8 cellular contexts compared by ENCODE assay signal in the genomic region with DNA sequence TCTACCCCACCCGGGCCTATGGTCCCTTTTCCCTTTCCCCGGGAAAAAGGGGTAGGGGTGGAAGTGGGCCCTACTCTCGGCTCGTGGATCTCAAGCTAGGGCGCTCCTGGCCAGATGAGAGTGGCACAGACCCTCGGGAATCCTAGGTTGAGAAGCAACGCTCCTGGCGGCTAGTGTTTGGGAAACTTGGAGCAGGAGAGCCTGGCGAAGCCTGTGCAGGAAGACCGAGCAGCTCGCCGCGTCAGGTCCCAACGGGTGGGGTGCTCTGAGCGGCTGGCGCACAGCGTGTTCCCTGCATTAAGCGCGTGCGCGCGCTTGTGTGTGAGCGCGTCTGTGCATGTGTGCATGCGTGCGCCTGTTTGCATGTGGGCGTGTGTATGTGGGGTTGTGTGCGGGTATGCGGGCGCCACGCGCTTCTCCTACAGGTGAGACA. TPM values are rescaled to one million over a fixed set of nuclear protein-coding genes. Genes with fewer than 3 reads are reported as not detected.
DNase-seq lines count a peak whose midpoint lies in the region; ATAC-seq, FAIRE-seq and TF ChIP-seq lines count a peak whose summit lies in the region.

No MANE protein-coding gene starts in this region.

- CTCF ChIA-PET in HepG2 (lab: Yijun Ruan, JAX; ENCODE audit: low intra/inter-chr PET ratio, low total read pairs), result no interaction called here

- TF ChIP-seq POLR2A in right lobe of liver (IDR thresholded peaks at IDR 0.05), result no peak
- no peak for TF ChIP-seq POLR2A in HepG2 (IDR thresholded peaks at IDR 0.05; ENCODE audit: insufficient read depth in 1 of 2, low read depth in 2 of 2, low read length in 2 of 2)

- H2AFZ ChIP-seq in HepG2 (ENCODE audit: low read length) (no peak overlapping the region), fibroblast of lung (ENCODE audit: low read length) (no peak overlapping the region), trophoblast cell (ENCODE audit: insufficient read depth, low read length, poor library complexity) (no peak overlapping the region)

- intact Hi-C loops in right lobe of liver (cut with DNase I) (no loop called here), HepG2 (cut with micrococcal nuclease; ENCODE audit: unreplicated experiment) (no loop called here)

- DNase-seq in right lobe of liver, result peak in 2 of 3 donors; percentile 60 to 61
- DNase-seq in HepG2 (ENCODE audit: low spot score), result no peak
- peak; percentile 65 for DNase-seq in activated CD8-positive, alpha-beta memory T cell treated with anti-CD3 and anti-CD28 coated beads, Interleukin-2, amount 50 U/mL, for 4 hours
- peak; percentile 34 to 49 for DNase-seq in fibroblast of lung (ENCODE audit: low read depth in 2 of 2)
- DNase-seq in trophoblast cell, result peak; percentile 5 to 18
- DNase-seq in NCI-H2171 (lab: John Stamatoyannopoulos, UW), result no peak
- no peak for DNase-seq in NOMO-1 treated with dmso at 0.1 percent for 144 hours (lab: John Stamatoyannopoulos, UW; ENCODE audit: unreplicated experiment)

- H3K27me3 ChIP-seq in right lobe of liver (peaks cover 9 to 28% of the 10 kb centered on the region in 2 donors), HepG2 (ENCODE audit: control insufficient read depth in 1 of 2, insufficient read depth in 2 of 2, low read length in 2 of 2) (peaks cover 11 to 72% of the 10 kb centered on the region in 2 experiments), fibroblast of lung (ENCODE audit: control insufficient read depth, insufficient read depth, low read length) (peaks cover 52% of the 10 kb centered on the region), trophoblast cell (ENCODE audit: insufficient read depth, low read length) (peaks cover 89% of the 10 kb centered on the region)

- TF ChIP-seq EP300 in HepG2 (IDR thresholded peaks at IDR 0.05; ENCODE audit: low read depth in 2 of 2, low read length in 2 of 2), result no peak
- no peak for TF ChIP-seq EP300 in HepG2 (CRISPR knock-in tag; IDR thresholded peaks at IDR 0.05; ENCODE audit: borderline replicate concordance)

- no peak overlapping the region for H4K8ac ChIP-seq in trophoblast cell (ENCODE audit: low read depth, low read length)

- TF ChIP-seq RAD21 in HepG2 (CRISPR knock-in tag; IDR thresholded peaks at IDR 0.05), result no peak

- H3K23ac ChIP-seq in trophoblast cell (ENCODE audit: low read length), result no peak overlapping the region

- H3K14ac ChIP-seq in trophoblast cell (ENCODE audit: low read length), result no peak overlapping the region

- H3K9me3 ChIP-seq in right lobe of liver (no peaks in the 10 kb centered on the region), HepG2 (ENCODE audit: low read length) (no peaks in the 10 kb centered on the region), fibroblast of lung (ENCODE audit: control insufficient read depth, insufficient read depth, low read depth, low read length) (no peaks in the 10 kb centered on the region), trophoblast cell (ENCODE audit: insufficient read depth, low read depth, low read length) (peaks cover 10% of the 10 kb centered on the region)

- no peak overlapping the region for H4K12ac ChIP-seq in trophoblast cell (ENCODE audit: low read depth, low read length)

- BruUV-seq in HepG2 (replicated peaks; lab: Mats Ljungman, UMichigan), result no TSS peak

- no peak for FAIRE-seq in HepG2 (lab: Jason Lieb, UNC)

- no peak overlapping the region for H4K91ac ChIP-seq in trophoblast cell (ENCODE audit: low read depth, low read length)

- H2BK120ac ChIP-seq in trophoblast cell (ENCODE audit: insufficient read depth, low read length, poor library complexity), result no peak overlapping the region

- H3K9ac ChIP-seq in HepG2 (ENCODE audit: insufficient read depth, low read depth, low read length) (no peak overlapping the region), fibroblast of lung (ENCODE audit: insufficient read depth, low read length) (no peak overlapping the region), trophoblast cell (ENCODE audit: low read length) (no peak overlapping the region)

- no peak overlapping the region for H2AK5ac ChIP-seq in trophoblast cell (ENCODE audit: low read length)

- H4K20me1 ChIP-seq in HepG2 (ENCODE audit: insufficient read depth, low read length) (no peaks in the 10 kb centered on the region), fibroblast of lung (ENCODE audit: control insufficient read depth, extremely low read depth, insufficient read depth, low read length) (no peaks in the 10 kb centered on the region)

- H3K4me3 ChIP-seq in right lobe of liver, result peak overlapping the region; percentile 12 to 38 (median 16)
- no peak overlapping the region for H3K4me3 ChIP-seq in HepG2 (replicated peaks in 1 of 3; ENCODE audit: insufficient read depth in 1 of 3, low read depth in 2 of 3, low read length in 3 of 3)
- peak overlapping the region; percentile 29 to 44 (median 30) for H3K4me3 ChIP-seq in fibroblast of lung (replicated peaks in 1 of 4; ENCODE audit: control extremely low read depth in 1 of 4, insufficient read depth in 1 of 4, low read depth in 3 of 4, low read length in 4 of 4)
- H3K4me3 ChIP-seq in trophoblast cell (ENCODE audit: low read depth, low read length), result peak overlapping the region; percentile 50

- peak; percentile 54 to 71 (median 64) for ATAC-seq in right lobe of liver
- ATAC-seq in HepG2, result no peak
- peak; percentile 55 for ATAC-seq in HG03460 (IDR thresholded peaks at IDR 0.05; ENCODE audit: unreplicated experiment)

- H3K36me3 ChIP-seq in right lobe of liver (no peaks in the 10 kb centered on the region), HepG2 (replicated peaks in 1 of 2; ENCODE audit: control insufficient read depth in 1 of 2, insufficient read depth in 2 of 2, low read length in 2 of 2) (no peaks in the 10 kb centered on the region), fibroblast of lung (ENCODE audit: control insufficient read depth, insufficient read depth, low read length) (no peaks in the 10 kb centered on the region), trophoblast cell (ENCODE audit: control insufficient read depth in 1 of 2, insufficient read depth in 2 of 2, low read length in 2 of 2) (no peaks in the 10 kb centered on the region)

- TF ChIP-seq CTCF in right lobe of liver (IDR thresholded peaks at IDR 0.05) (no peak), HepG2 (CRISPR knock-in tag; IDR thresholded peaks at IDR 0.05) (no peak), fibroblast of lung (conservative IDR thresholded peaks at IDR 0.05 in 1 of 2, IDR thresholded peaks at IDR 0.05 in 1 of 2; ENCODE audit: low read depth in 1 of 2, low read length in 2 of 2) (no peak)

- POLR2A ChIA-PET in HepG2 (lab: Yijun Ruan, JAX), result no interaction called here

- WGBS in right lobe of liver (ENCODE audit: insufficient coverage, low coverage, low lambda C conversion rate, missing lambda C conversion rate), result under 1% methylated on average over 13 of the region's 32 CpGs
- whole genome bisulfite sequencing in HepG2 (ENCODE audit: low lambda C conversion rate), result 11% methylated on average over 11 of the region's 32 CpGs
- WGBS in trophoblast cell (ENCODE audit: extremely low coverage, insufficient coverage, insufficient read length), result no CpG with 5 or more reads among the region's 32 CpGs

- in situ Hi-C loops in HepG2 (cut with HindIII; ENCODE audit: extremely low pct_ligation_motif_present, low pct_unique_long_range_greater_than_20kb), result no loop called here

- H3K27ac ChIP-seq in right lobe of liver, result no peak overlapping the region
- no peak overlapping the region for H3K27ac ChIP-seq in HepG2 (ENCODE audit: extremely low read length, insufficient read depth, low read length)
- H3K27ac ChIP-seq in fibroblast of lung (ENCODE audit: insufficient read depth, low read length), result no peak overlapping the region
- H3K27ac ChIP-seq in trophoblast cell (ENCODE audit: low read depth, low read length), result no peak overlapping the region

- H3K4ac ChIP-seq in trophoblast cell (ENCODE audit: low read depth, low read length), result no peak overlapping the region

- H3K79me2 ChIP-seq in HepG2 (ENCODE audit: insufficient read depth, low read length), result no peaks in the 10 kb centered on the region
- H3K79me2 ChIP-seq in fibroblast of lung (ENCODE audit: control insufficient read depth, insufficient read depth, low read length), result no peaks in the 10 kb centered on the region
- no peaks in the 10 kb centered on the region for H3K79me2 ChIP-seq in trophoblast cell (ENCODE audit: control insufficient read depth, insufficient read depth, low read length, poor library complexity)

- H3K4me1 ChIP-seq in right lobe of liver (peaks cover 0 to 28% (median 4%) of the 10 kb centered on the region in 4 donors), HepG2 (ENCODE audit: insufficient read depth, low read length) (no peaks in the 10 kb centered on the region), fibroblast of lung (ENCODE audit: control insufficient read depth, extremely low read depth, insufficient read depth, low read length) (peaks cover 10% of the 10 kb centered on the region), trophoblast cell (ENCODE audit: control insufficient read depth in 1 of 2, insufficient read depth in 2 of 2, low read length in 2 of 2) (peaks cover 10 to 21% of the 10 kb centered on the region in 2 experiments)

- H3K18ac ChIP-seq in trophoblast cell (ENCODE audit: low read length), result no peak overlapping the region

- no peaks in the 10 kb centered on the region for H3K79me1 ChIP-seq in trophoblast cell (ENCODE audit: low read length)

- H3K4me2 ChIP-seq in HepG2 (ENCODE audit: low read depth, low read length) (no peak overlapping the region), fibroblast of lung (ENCODE audit: extremely low read depth, insufficient read depth, low read length) (peak overlapping the region; percentile 77), trophoblast cell (ENCODE audit: low read length) (peak overlapping the region; percentile 45)

- H2BK12ac ChIP-seq in trophoblast cell (ENCODE audit: low read length), result no peak overlapping the region

- no peak overlapping the region for H2BK5ac ChIP-seq in trophoblast cell (ENCODE audit: low read depth, low read length, poor library complexity)

RNA-seq across cellular contexts. Expression of a gene that starts 7.1 kb away (rescaled TPM):
- total RNA-seq in right lobe of liver (1 to 10 TPM; 3.8 to 7.9 (median 6.2) TPM), HepG2 (2016; rRNA removed; fragmentation: Illumina TruSeq; extraction: Trizol) (not detected in 2 replicates), fibroblast of lung (2.5 and 5.6 TPM in 2 replicates)
- not detected in 2 replicates for total RNA-seq in HepG2 (2016; cell fraction: cytosol; rRNA removed; fragmentation: Illumina TruSeq; extraction: Trizol; ENCODE audit: low read depth)
- total RNA-seq in HepG2 (2016; cell fraction: insoluble cytoplasmic fraction; rRNA removed; fragmentation: Illumina TruSeq; extraction: Trizol), result not detected in 2 replicates
- not detected in 2 replicates for total RNA-seq in HepG2 (2016; cell fraction: membrane; rRNA removed; fragmentation: Illumina TruSeq; extraction: Trizol)
- not detected in 2 replicates for total RNA-seq in HepG2 (2016; cell fraction: nucleus; rRNA removed; fragmentation: Illumina TruSeq; extraction: Trizol)
- polyA plus RNA-seq in HepG2 (2011; rRNA removed) (not detected in 2 replicates), fibroblast of lung (3.7 and 3.9 TPM in 2 replicates)
- not detected in 2 replicates for polyA plus RNA-seq in HepG2 (2011; cell fraction: cytosol; rRNA removed)
- not detected in 2 replicates for polyA plus RNA-seq in HepG2 (2011; cell fraction: nucleus; rRNA removed)
- not detected in 2 replicates for polyA plus RNA-seq in HepG2 (2012)
- polyA plus RNA-seq in HepG2 (2016; cell fraction: cytosol; fragmentation: Illumina TruSeq; extraction: Trizol; ENCODE audit: low read depth), result not detected in 2 replicates
- not detected in 2 replicates for polyA plus RNA-seq in HepG2 (2016; cell fraction: insoluble cytoplasmic fraction; fragmentation: Illumina TruSeq; extraction: Trizol; ENCODE audit: low read depth)
- not detected in 2 replicates for polyA plus RNA-seq in HepG2 (2016; cell fraction: membrane; fragmentation: Illumina TruSeq; extraction: Trizol; ENCODE audit: low read depth)
- polyA plus RNA-seq in HepG2 (2016; cell fraction: nucleus; fragmentation: Illumina TruSeq; extraction: Trizol; ENCODE audit: insufficient read depth, low read depth), result not detected in 2 replicates
- not detected in 2 replicates for polyA minus RNA-seq in HepG2 (2011; rRNA and poly(A)+ RNA removed; ENCODE audit: low replicate concordance)
- not detected in 2 replicates for polyA minus RNA-seq in HepG2 (2011; cell fraction: cytosol; rRNA and poly(A)+ RNA removed)
- polyA minus RNA-seq in HepG2 (2011; cell fraction: nucleus; rRNA and poly(A)+ RNA removed), result not detected in 2 replicates
- 3.3 and 4.6 TPM in 2 replicates for polyA plus RNA-seq in fibroblast of lung (2012)
- polyA minus RNA-seq in fibroblast of lung (ENCODE audit: low replicate concordance), result 12.1 and 15.7 TPM in 2 replicates
- 2.3 and 3.1 TPM in 2 replicates for polyA plus RNA-seq in trophoblast cell (2013)

Comparison
In these comparisons a context has a peak if more than half of its experiments do, and no peak if none do; other contexts are left out.
1. DNase-seq: peak in right lobe of liver (2 of 3), activated CD8-positive, alpha-beta memory T cell treated with anti-CD3 and anti-CD28 coated beads, Interleukin-2, amount 50 U/mL, for 4 hours (single experiment), fibroblast of lung (2 of 2) and trophoblast cell (2 of 2); none in HepG2 (single experiment), NCI-H2171 (single experiment) and NOMO-1 treated with dmso at 0.1 percent for 144 hours (single experiment).
2. H3K4me3 ChIP-seq: peak in right lobe of liver (3 of 3), fibroblast of lung (4 of 4) and trophoblast cell (single experiment); none in HepG2 (0 of 3).